In genomic region chrX:46381630-46382029, GRCh38 we compare ENCODE assay signal across 8 cellular contexts.
A peak's percentile ranks its signal among the peaks of the same experiment; 100 is the strongest.
DNase-seq lines count a peak whose midpoint lies in the region; ATAC-seq, FAIRE-seq and TF ChIP-seq lines count a peak whose summit lies in the region.

No MANE protein-coding gene starts in this region.

- H3K4me1 ChIP-seq in MM.1S (ENCODE audit: low read length) (peaks cover 12% of the 10 kb centered on the region), HepG2 (ENCODE audit: insufficient read depth, low read length) (peaks cover 16% of the 10 kb centered on the region), uterus (no peaks in the 10 kb centered on the region), tibial artery (no peaks in the 10 kb centered on the region)

- H3K27me3 ChIP-seq in MM.1S (replicated peaks; ENCODE audit: insufficient read depth, low read length) (no peaks in the 10 kb centered on the region), HepG2 (ENCODE audit: control insufficient read depth in 1 of 2, insufficient read depth in 2 of 2, low read length in 2 of 2) (no peaks in the 10 kb centered on the region), uterus (no peaks in the 10 kb centered on the region), tibial artery (no peaks in the 10 kb centered on the region)

- 9% methylated on average over 2 of the region's 2 CpGs for WGBS in HepG2 (ENCODE audit: low lambda C conversion rate)

- CTCF ChIA-PET in HepG2 (lab: Yijun Ruan, JAX; ENCODE audit: low intra/inter-chr PET ratio, low total read pairs): interaction anchor here (1.9 kb wide), 1 partner anchor 27 kb away, joined by 6 read pairs; no protein-coding TSS in a partner anchor

- H3K36me3 ChIP-seq in MM.1S (replicated peaks; ENCODE audit: insufficient read depth, low read length): no peaks in the 10 kb centered on the region
- no peaks in the 10 kb centered on the region for H3K36me3 ChIP-seq in HepG2 (replicated peaks in 1 of 2; ENCODE audit: control insufficient read depth in 1 of 2, insufficient read depth in 2 of 2, low read length in 2 of 2)
- H3K36me3 ChIP-seq in uterus: no peaks in the 10 kb centered on the region
- no peaks in the 10 kb centered on the region for H3K36me3 ChIP-seq in tibial artery

- peak; percentile 73 for FAIRE-seq in HepG2 (lab: Jason Lieb, UNC)

- in situ Hi-C loops in HepG2 (cut with HindIII; ENCODE audit: extremely low pct_ligation_motif_present, low pct_unique_long_range_greater_than_20kb): loop anchor here (25.0 kb wide), 1 partner anchor 869 kb away; no protein-coding TSS in a partner anchor

- DNase-seq in activated gamma-delta T cell treated with Interleukin-2 at 50 U/mL for 16 hours (peak; percentile 6), activated gamma-delta T cell (lab: John Stamatoyannopoulos, UW) (no peak), MM.1S (peak; percentile 62), HepG2 (ENCODE audit: low spot score) (peak; percentile 6), uterus (no peak), tibial artery (no peak)
- DNase-seq in activated T-cell treated with anti-CD3 and anti-CD28 coated beads, Interleukin-2, amount 50 U/mL, for 48 hours: peak; percentile 30 to 45

- intact Hi-C loops in HepG2 (cut with micrococcal nuclease; ENCODE audit: unreplicated experiment) (no loop called here), uterus (cut with DNase I; ENCODE audit: low total_unique reads) (no loop called here), tibial artery (cut with DNase I; ENCODE audit: low total_unique reads) (no loop called here)

- no TSS peak for BruUV-seq in HepG2 (replicated peaks; lab: Mats Ljungman, UMichigan)

- H3K27ac ChIP-seq in MM.1S (ENCODE audit: low read length): no peak overlapping the region
- no peak overlapping the region for H3K27ac ChIP-seq in HepG2 (ENCODE audit: extremely low read length, insufficient read depth, low read length)
- H3K27ac ChIP-seq in uterus: no peak overlapping the region
- no peak overlapping the region for H3K27ac ChIP-seq in tibial artery

- H3F3A ChIP-seq in MM.1S (ENCODE audit: insufficient read depth, low read length): no peaks in the 10 kb centered on the region

- H3K79me2 ChIP-seq in MM.1S (ENCODE audit: low read length) (no peaks in the 10 kb centered on the region), HepG2 (ENCODE audit: insufficient read depth, low read length) (no peaks in the 10 kb centered on the region)

- no peaks in the 10 kb centered on the region for H3K9me2 ChIP-seq in MM.1S (replicated peaks; ENCODE audit: insufficient read depth, low read length)

- no peak overlapping the region for H3K4me3 ChIP-seq in MM.1S (ENCODE audit: low read length)
- no peak overlapping the region for H3K4me3 ChIP-seq in HepG2 (replicated peaks in 1 of 3; ENCODE audit: insufficient read depth in 1 of 3, low read depth in 2 of 3, low read length in 3 of 3)
- H3K4me3 ChIP-seq in uterus: no peak overlapping the region
- no peak overlapping the region for H3K4me3 ChIP-seq in tibial artery

- H3K4me2 ChIP-seq in MM.1S (ENCODE audit: low read depth, low read length) (no peak overlapping the region), HepG2 (ENCODE audit: low read depth, low read length) (no peak overlapping the region)

- TF ChIP-seq CTCF in MM.1S (IDR thresholded peaks at IDR 0.05; ENCODE audit: low read length): peak; percentile 65
- peak; percentile 70 for TF ChIP-seq CTCF in HepG2 (CRISPR knock-in tag; IDR thresholded peaks at IDR 0.05)
- no peak for TF ChIP-seq CTCF in uterus (IDR thresholded peaks at IDR 0.05)
- TF ChIP-seq CTCF in tibial artery (IDR thresholded peaks at IDR 0.05): no peak

- TF ChIP-seq RAD21 in HepG2 (CRISPR knock-in tag; IDR thresholded peaks at IDR 0.05): peak; percentile 16; the same call in 1 of the 2 replicates

- POLR2A ChIA-PET in HepG2 (lab: Yijun Ruan, JAX): no interaction called here

- TF ChIP-seq EP300 in HepG2 (IDR thresholded peaks at IDR 0.05; ENCODE audit: low read depth in 2 of 2, low read length in 2 of 2) (no peak), HepG2 (CRISPR knock-in tag; IDR thresholded peaks at IDR 0.05; ENCODE audit: borderline replicate concordance) (no peak)

- 0 out of 2 replicates have a peak overlapping the region, but pooled peaks have one; percentile 9 for H2AFZ ChIP-seq in MM.1S (ENCODE audit: low read length)
- H2AFZ ChIP-seq in HepG2 (ENCODE audit: low read length): no peak overlapping the region

- H3K9ac ChIP-seq in MM.1S (ENCODE audit: low read length) (no peak overlapping the region), HepG2 (ENCODE audit: insufficient read depth, low read depth, low read length) (no peak overlapping the region)

- H4K20me1 ChIP-seq in MM.1S (ENCODE audit: insufficient read depth, low read length) (no peaks in the 10 kb centered on the region), HepG2 (ENCODE audit: insufficient read depth, low read length) (no peaks in the 10 kb centered on the region)

- ATAC-seq in HepG2 (peak; percentile 71), HG02938 (IDR thresholded peaks at IDR 0.05; ENCODE audit: unreplicated experiment) (no peak)

- TF ChIP-seq POLR2A in HepG2 (IDR thresholded peaks at IDR 0.05; ENCODE audit: insufficient read depth in 1 of 2, low read depth in 2 of 2, low read length in 2 of 2): no peak
- TF ChIP-seq POLR2A in uterus (IDR thresholded peaks at IDR 0.05): no peak

- H3K9me3 ChIP-seq in MM.1S (replicated peaks; ENCODE audit: insufficient read depth, low read length): no peaks in the 10 kb centered on the region
- H3K9me3 ChIP-seq in HepG2 (ENCODE audit: low read length): no peaks in the 10 kb centered on the region
- no peaks in the 10 kb centered on the region for H3K9me3 ChIP-seq in uterus
- H3K9me3 ChIP-seq in tibial artery: no peaks in the 10 kb centered on the region

TF ChIP-seq in HepG2, 621 proteins besides CTCF, POLR2A, EP300 and RAD21 (continues in another document):
- TF ChIP-seq ZNF788 (CRISPR knock-in tag; IDR thresholded peaks at IDR 0.05; ENCODE audit: borderline replicate concordance) (no peak), NR2C2 (CRISPR knock-in tag; IDR thresholded peaks at IDR 0.05; ENCODE audit: borderline replicate concordance) (no peak), SMAD9 (CRISPR knock-in tag; IDR thresholded peaks at IDR 0.05) (no peak), ZNF883 (CRISPR knock-in tag; IDR thresholded peaks at IDR 0.05; ENCODE audit: not compliant biosample characterization) (no peak), BATF2 (CRISPR knock-in tag; IDR thresholded peaks at IDR 0.05) (no peak), ZBTB2 (CRISPR knock-in tag; IDR thresholded peaks at IDR 0.05; ENCODE audit: low read depth) (no peak), ATF5 (CRISPR knock-in tag; IDR thresholded peaks at IDR 0.05; ENCODE audit: low read depth) (no peak), STAG1 (CRISPR knock-in tag; IDR thresholded peaks at IDR 0.05) (peak; percentile 69), KLF16 (CRISPR knock-in tag; IDR thresholded peaks at IDR 0.05) (no peak), PAWR (CRISPR knock-in tag; IDR thresholded peaks at IDR 0.05; ENCODE audit: borderline replicate concordance) (no peak), ZBTB10 (CRISPR knock-in tag; IDR thresholded peaks at IDR 0.05; ENCODE audit: borderline replicate concordance) (no peak)

Comparison
In these comparisons a context has a peak if more than half of its experiments do, and no peak if none do; other contexts are left out.
1. DNase-seq: peak in activated gamma-delta T cell treated with Interleukin-2 at 50 U/mL for 16 hours (single experiment), MM.1S (single experiment), activated T-cell treated with anti-CD3 and anti-CD28 coated beads, Interleukin-2, amount 50 U/mL, for 48 hours (2 of 2) and HepG2 (single experiment); none in activated gamma-delta T cell (single experiment), uterus (0 of 2) and tibial artery (0 of 2).
2. CTCF ChIP-seq: peak in MM.1S (single experiment) and HepG2 (single experiment); none in uterus (0 of 4) and tibial artery (0 of 2).